28 cellular contexts compared by ENCODE assay signal in the genomic region with DNA sequence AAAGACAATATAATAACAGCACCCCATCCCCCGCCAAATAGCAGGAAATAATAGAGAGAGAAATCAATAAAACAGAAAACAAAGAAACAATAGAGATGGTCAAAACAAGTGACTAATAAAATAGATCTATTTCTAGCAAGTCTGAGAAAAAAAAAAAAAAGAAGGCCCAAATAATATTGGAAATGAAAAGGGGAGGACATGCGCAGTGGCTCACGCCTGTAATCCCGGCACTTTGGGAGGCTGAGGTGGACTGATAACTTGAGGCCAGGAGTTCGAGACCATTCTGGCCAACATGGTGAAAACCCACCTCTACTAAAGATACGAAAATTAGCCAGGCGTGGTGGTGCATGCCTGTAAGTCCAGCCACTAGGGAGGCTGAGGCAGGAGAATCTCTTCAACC. TPM values are rescaled to one million over a fixed set of nuclear protein-coding genes. Genes with fewer than 3 reads are reported as not detected.
"Had no signal": no experiment of that assay in that cellular context is flagged by ENCODE, and none has a peak within 500 bp of the region (broad histone marks: within the 10 kb centered on the region; RNA-seq: fewer than 3 reads in every experiment).

No MANE protein-coding gene starts in this region.

- H3K4me1 ChIP-seq: prostate gland, sigmoid colon, tibial nerve had no signal

- FAIRE-seq: islet of Langerhans, small intestine, urothelium cell line had no signal

- H3K36me3 Mint-ChIP-seq: immature natural killer cell; mesothelial cell of epicardium; naive thymus-derived CD4-positive, alpha-beta T cell; natural killer cell treated with Interleukin-12 subunit alpha and Interleukin-12 subunit beta and Interleukin-15 and Interleukin-18, amount 100 ng/mL, for 72 hours; stimulated activated effector memory CD8-positive, alpha-beta T cell treated with anti-CD3 and anti-CD28 coated beads, Interleukin-12 subunit alpha, Interleukin-12 subunit beta, amount 100 ng/mL, for 72 hours had no signal

- H3K9me3 ChIP-seq: left ventricle myocardium inferior, mucosa of descending colon, ovary, prostate gland, sigmoid colon, spleen, tibial nerve, upper lobe of left lung had no signal

- H3K4me3 Mint-ChIP-seq: immature natural killer cell; mesothelial cell of epicardium; naive thymus-derived CD4-positive, alpha-beta T cell; natural killer cell treated with Interleukin-12 subunit alpha and Interleukin-12 subunit beta and Interleukin-15 and Interleukin-18, amount 100 ng/mL, for 72 hours; stimulated activated effector memory CD8-positive, alpha-beta T cell treated with anti-CD3 and anti-CD28 coated beads, Interleukin-12 subunit alpha, Interleukin-12 subunit beta, amount 100 ng/mL, for 72 hours; stimulated activated naive CD8-positive, alpha-beta T cell treated with anti-CD3 and anti-CD28 coated beads, Interleukin-15, amount 100 ng/mL, for 72 hours had no signal

- H3K36me3 ChIP-seq: left ventricle myocardium inferior, ovary, prostate gland, sigmoid colon, spleen, tibial nerve, upper lobe of left lung had no signal

- ATAC-seq: mucosa of descending colon; naive thymus-derived CD4-positive, alpha-beta T cell; natural killer cell treated with Interleukin-12 subunit alpha and Interleukin-12 subunit beta and Interleukin-15 and Interleukin-18, amount 100 ng/mL, for 72 hours; right cardiac atrium; stimulated activated effector memory CD8-positive, alpha-beta T cell treated with anti-CD3 and anti-CD28 coated beads, Interleukin-12 subunit alpha, Interleukin-12 subunit beta, amount 100 ng/mL, for 72 hours; stimulated activated naive CD8-positive, alpha-beta T cell treated with anti-CD3 and anti-CD28 coated beads, Interleukin-15, amount 100 ng/mL, for 72 hours had no signal

- H3K9me3 Mint-ChIP-seq: immature natural killer cell; mesothelial cell of epicardium; naive thymus-derived CD4-positive, alpha-beta T cell; natural killer cell treated with Interleukin-12 subunit alpha and Interleukin-12 subunit beta and Interleukin-15 and Interleukin-18, amount 100 ng/mL, for 72 hours; stimulated activated effector memory CD8-positive, alpha-beta T cell treated with anti-CD3 and anti-CD28 coated beads, Interleukin-12 subunit alpha, Interleukin-12 subunit beta, amount 100 ng/mL, for 72 hours; stimulated activated naive CD8-positive, alpha-beta T cell treated with anti-CD3 and anti-CD28 coated beads, Interleukin-15, amount 100 ng/mL, for 72 hours had no signal

- H3K27ac ChIP-seq: left ventricle myocardium inferior, ovary, prostate gland, sigmoid colon, spleen, tibial nerve, upper lobe of left lung had no signal

- H3K4me1 Mint-ChIP-seq: immature natural killer cell; naive thymus-derived CD4-positive, alpha-beta T cell had no signal

- DNase-seq: hypothalamus; immature natural killer cell; left ventricle myocardium inferior; mesendoderm; mucosa of descending colon; naive thymus-derived CD4-positive, alpha-beta T cell; ovary; retina; right cardiac atrium; sigmoid colon; small intestine; spleen; stimulated activated CD4-positive, alpha-beta T cell treated with anti-CD3 and anti-CD28 coated beads, Interleukin-4, amount 100 ng/mL, for 24 hours; stimulated activated naive CD4-positive, alpha-beta T cell treated with Interleukin-2 at 50 U/mL for 16 hours; stimulated activated naive CD8-positive, alpha-beta T cell treated with anti-CD3 and anti-CD28 coated beads, Interleukin-15, amount 100 ng/mL, for 72 hours; substantia nigra; upper lobe of left lung had no signal

- H3K27ac Mint-ChIP-seq: immature natural killer cell; mesothelial cell of epicardium; natural killer cell treated with Interleukin-12 subunit alpha and Interleukin-12 subunit beta and Interleukin-15 and Interleukin-18, amount 100 ng/mL, for 72 hours; stimulated activated effector memory CD8-positive, alpha-beta T cell treated with anti-CD3 and anti-CD28 coated beads, Interleukin-12 subunit alpha, Interleukin-12 subunit beta, amount 100 ng/mL, for 72 hours; stimulated activated naive CD8-positive, alpha-beta T cell treated with anti-CD3 and anti-CD28 coated beads, Interleukin-15, amount 100 ng/mL, for 72 hours had no signal

- H3K27me3 ChIP-seq: ovary, sigmoid colon, spleen, tibial nerve, upper lobe of left lung had no signal

- H3K4me3 ChIP-seq: left ventricle myocardium inferior, lung, mucosa of descending colon, ovary, prostate gland, sigmoid colon, spleen, tibial nerve, upper lobe of left lung had no signal

RNA-seq across cellular contexts. Expression of gene HCRTR1, which starts 18.5 kb away (rescaled TPM):
- total RNA-seq: kidney epithelial cell; mucosa of descending colon; myocyte; naive thymus-derived CD4-positive, alpha-beta T cell; natural killer cell treated with Interleukin-12 subunit alpha and Interleukin-12 subunit beta and Interleukin-15 and Interleukin-18, amount 100 ng/mL, for 72 hours; ovary; prostate gland; sigmoid colon; spleen had no signal
- polyA plus RNA-seq: immature natural killer cell; naive thymus-derived CD4-positive, alpha-beta T cell; ovary had no signal

RNA-seq across cellular contexts. Expression of gene TINAGL1, which starts 22.7 kb away (rescaled TPM):
- total RNA-seq: naive thymus-derived CD4-positive, alpha-beta T cell; natural killer cell treated with Interleukin-12 subunit alpha and Interleukin-12 subunit beta and Interleukin-15 and Interleukin-18, amount 100 ng/mL, for 72 hours had no signal
- polyA plus RNA-seq: immature natural killer cell; naive thymus-derived CD4-positive, alpha-beta T cell; neural cell had no signal
